In genomic region chr15:96544162-96544756, GRCh38 we compare ENCODE assay signal across 13 cellular contexts.
DNase-seq lines count a peak whose midpoint lies in the region.
"Had no signal": no experiment of that assay in that cellular context is flagged by ENCODE, and none has a peak within 500 bp of the region (broad histone marks: within the 10 kb centered on the region; RNA-seq: fewer than 3 reads in every experiment).

No MANE protein-coding gene starts in this region.

- intact Hi-C loops in posterior vena cava (cut with DNase I) = loop anchor here in 1 of 2 donors (5.0 kb wide), 1 partner anchor 1432 kb away; no protein-coding TSS in a partner anchor

- DNase-seq in NCI-H748 (lab: John Stamatoyannopoulos, UW; ENCODE audit: unreplicated experiment) (peak; percentile 34), NCI-H748 treated with DMSO at 0.1 percent for 48 hours (lab: John Stamatoyannopoulos, UW) (no peak), NCI-H1105 treated with DMSO at 0.1 percent for 48 hours (lab: John Stamatoyannopoulos, UW) (peak; percentile 91), SK-N-DZ (ENCODE audit: low spot score) (peak; percentile 32), left kidney (ENCODE audit: low read depth, low spot score) (peak; percentile 26), Ammon's horn (ENCODE audit: low spot score) (no peak), NK-92 (lab: John Stamatoyannopoulos, UW; ENCODE audit: unreplicated experiment) (no peak), posterior vena cava (ENCODE audit: low spot score) (no peak)
- DNase-seq: Caco-2; CD4-positive, alpha-beta T cell; DMS153; GF-D8; NCI-H2029 had no signal

Comparison
In these comparisons a context has a peak if more than half of its experiments do, and no peak if none do; other contexts are left out.
1. DNase-seq: peak in NCI-H748 (single experiment), NCI-H1105 treated with DMSO at 0.1 percent for 48 hours (single experiment), SK-N-DZ (single experiment) and left kidney (single experiment); none in NCI-H748 treated with DMSO at 0.1 percent for 48 hours (single experiment), Ammon's horn (single experiment), NK-92 (single experiment) and posterior vena cava (single experiment).